8 cellular contexts compared by ENCODE assay signal in the genomic region with DNA sequence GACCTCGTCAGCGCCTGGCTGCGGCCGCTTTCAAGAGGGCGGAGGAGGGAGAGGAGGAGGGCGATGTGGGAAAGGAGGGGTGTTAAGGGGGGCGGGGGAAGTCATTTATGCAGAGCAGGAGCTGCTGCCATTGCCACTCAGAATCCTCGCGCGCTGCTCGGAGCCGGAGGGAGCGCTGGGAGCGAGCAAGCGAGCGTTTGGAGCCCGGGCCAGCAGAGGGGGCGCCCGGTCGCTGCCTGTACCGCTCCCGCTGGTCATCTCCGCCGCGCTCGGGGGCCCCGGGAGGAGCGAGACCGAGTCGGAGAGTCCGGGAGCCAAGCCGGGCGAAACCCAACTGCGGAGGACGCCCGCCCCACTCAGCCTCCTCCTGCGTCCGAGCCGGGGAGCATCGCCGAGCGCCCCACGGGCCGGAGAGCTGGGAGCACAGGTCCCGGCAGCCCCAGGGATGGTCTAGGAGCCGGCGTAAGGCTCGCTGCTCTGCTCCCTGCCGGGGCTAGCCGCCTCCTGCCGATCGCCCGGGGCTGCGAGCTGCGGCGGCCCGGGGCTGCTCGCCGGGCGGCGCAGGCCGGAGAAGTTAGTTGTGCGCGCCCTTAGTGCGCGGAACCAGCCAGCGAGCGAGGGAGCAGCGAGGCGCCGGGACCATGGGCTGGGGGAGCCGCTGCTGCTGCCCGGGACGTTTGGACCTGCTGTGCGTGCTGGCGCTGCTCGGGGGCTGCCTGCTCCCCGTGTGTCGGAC. TPM values are rescaled to one million over a fixed set of nuclear protein-coding genes. Genes with fewer than 3 reads are reported as not detected.
DNase-seq lines count a peak whose midpoint lies in the region; ATAC-seq and TF ChIP-seq lines count a peak whose summit lies in the region.

A gene (plus strand): TSS at position 133 of the 736 bp plus-strand sequence. CDS start 509 bp downstream, at position 642.

- peak within 1 kb of the TSS; percentile 88 for H3K4me3 Mint-ChIP-seq in activated T-cell treated with anti-CD3 and anti-CD28 coated beads, Interleukin-2, amount 50 U/mL, for 24 hours

- ATAC-seq in GM19372 (IDR thresholded peaks at IDR 0.05; ENCODE audit: low read depth, unreplicated experiment), result peak; percentile 82
- peak; percentile 76 for ATAC-seq in HG03565 (IDR thresholded peaks at IDR 0.05; ENCODE audit: unreplicated experiment)

- H3K36me3 ChIP-seq in NT2/D1 (ENCODE audit: insufficient read depth, insufficient read length, low read length), result no peaks in the 10 kb centered on the region

- H3K27me3 Mint-ChIP-seq in activated T-cell treated with anti-CD3 and anti-CD28 coated beads, Interleukin-2, amount 50 U/mL, for 24 hours, result peaks cover 22% of the 10 kb centered on the region

- peak; percentile 31 for TF ChIP-seq CTCF in epithelial cell of proximal tubule (conservative IDR thresholded peaks at IDR 0.05; ENCODE audit: low read depth, low read length)

- no peaks in the 10 kb centered on the region for H3K9me3 ChIP-seq in NT2/D1 (ENCODE audit: insufficient read depth, low read length)

- DNase-seq in AG08396 (ENCODE audit: low spot score) (peak; percentile 92), NT2/D1 (ENCODE audit: low read depth, low spot score) (peak; percentile 90), epithelial cell of proximal tubule (ENCODE audit: low read depth) (peak; percentile 68), mucosa of gallbladder (ENCODE audit: low spot score) (peak; percentile 95)
- peak; percentile 85 for DNase-seq in activated T-cell treated with anti-CD3 and anti-CD28 coated beads, Interleukin-2, amount 50 U/mL, for 24 hours
- DNase-seq in stimulated activated CD8-positive, alpha-beta memory T cell treated with anti-CD3 and anti-CD28 coated beads, Interleukin-2, amount 100 ng/mL, for 1 hour (ENCODE audit: low read depth in 2 of 2), result peak; percentile 54 to 64

- peaks cover 59% of the 10 kb centered on the region for H3K27me3 ChIP-seq in NT2/D1 (ENCODE audit: insufficient read depth, insufficient read length)

- H3K27ac Mint-ChIP-seq in activated T-cell treated with anti-CD3 and anti-CD28 coated beads, Interleukin-2, amount 50 U/mL, for 24 hours, result peak within 1 kb of the TSS; percentile 83

- peak within 1 kb of the TSS; percentile 89 for H3K9ac ChIP-seq in NT2/D1 (ENCODE audit: insufficient read length, low read depth)

- H3K4me3 ChIP-seq in NT2/D1 (ENCODE audit: insufficient read length, low read depth), result peak within 1 kb of the TSS; percentile 81
- H3K4me3 ChIP-seq in epithelial cell of proximal tubule (ENCODE audit: low read depth, low read length), result peak within 1 kb of the TSS; percentile 64

- H3K9me3 Mint-ChIP-seq in activated T-cell treated with anti-CD3 and anti-CD28 coated beads, Interleukin-2, amount 50 U/mL, for 24 hours, result no peaks in the 10 kb centered on the region

- peaks cover 41% of the 10 kb centered on the region for H3K4me1 Mint-ChIP-seq in activated T-cell treated with anti-CD3 and anti-CD28 coated beads, Interleukin-2, amount 50 U/mL, for 24 hours (ENCODE audit: low read depth)

- H3K4me1 ChIP-seq in NT2/D1 (ENCODE audit: insufficient read depth, insufficient read length), result no peaks in the 10 kb centered on the region

- H3K36me3 Mint-ChIP-seq in activated T-cell treated with anti-CD3 and anti-CD28 coated beads, Interleukin-2, amount 50 U/mL, for 24 hours (ENCODE audit: low read depth), result peaks cover 7% of the 10 kb centered on the region

RNA-seq across cellular contexts. Expression of the gene that starts here (rescaled TPM):
- total RNA-seq in epithelial cell of proximal tubule (14.6 and 23.2 TPM in 2 replicates), mucosa of gallbladder (78.9 TPM)

Comparison
In these comparisons a context has a peak if more than half of its experiments do, and no peak if none do; other contexts are left out.
1. Peak in every context shown above with its lines: DNase-seq, ATAC-seq and H3K4me3 ChIP-seq.